Comparison of ENCODE assay signal across 1 cellular context in the genomic region with DNA sequence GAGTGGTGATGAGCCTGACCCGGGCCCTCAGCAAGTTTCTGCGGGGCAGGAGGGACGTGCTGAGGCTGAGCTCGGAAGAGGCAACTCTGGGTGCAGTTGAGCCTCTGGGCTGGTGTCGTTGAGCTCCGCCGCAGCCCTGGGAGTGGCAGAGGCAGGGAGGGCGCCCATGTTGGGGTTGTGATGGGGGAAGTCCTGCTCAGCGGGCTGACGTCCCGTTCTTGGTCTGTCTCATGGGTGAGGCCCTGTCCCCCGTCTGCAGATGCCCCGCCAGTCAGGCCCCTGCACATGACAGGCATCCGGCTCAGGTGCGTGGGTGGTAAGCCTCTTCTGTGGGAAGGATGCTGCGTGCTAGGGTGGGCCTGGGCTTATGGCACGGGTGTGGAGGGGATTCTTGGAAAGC.
TF ChIP-seq lines count a peak whose summit lies in the region.

No MANE protein-coding gene starts in this region.

TF ChIP-seq in GM12878, 131 proteins besides CTCF, POLR2A, EP300 and RAD21 (continued from another document):
- TF ChIP-seq SPI1 (IDR thresholded peaks at IDR 0.05; ENCODE audit: borderline replicate concordance, insufficient read depth, low read depth, low read length): 0 out of 2 replicates have a peak, but pooled peaks have one; percentile 12
- TF ChIP-seq, protein P1, sequence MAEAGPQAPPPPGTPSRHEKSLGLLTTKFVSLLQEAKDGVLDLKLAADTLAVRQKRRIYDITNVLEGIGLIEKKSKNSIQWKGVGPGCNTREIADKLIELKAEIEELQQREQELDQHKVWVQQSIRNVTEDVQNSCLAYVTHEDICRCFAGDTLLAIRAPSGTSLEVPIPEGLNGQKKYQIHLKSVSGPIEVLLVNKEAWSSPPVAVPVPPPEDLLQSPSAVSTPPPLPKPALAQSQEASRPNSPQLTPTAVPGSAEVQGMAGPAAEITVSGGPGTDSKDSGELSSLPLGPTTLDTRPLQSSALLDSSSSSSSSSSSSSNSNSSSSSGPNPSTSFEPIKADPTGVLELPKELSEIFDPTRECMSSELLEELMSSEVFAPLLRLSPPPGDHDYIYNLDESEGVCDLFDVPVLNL (IDR thresholded peaks at IDR 0.05; ENCODE audit: low read depth, low read length): no peak
- TF ChIP-seq YY1 (IDR thresholded peaks at IDR 0.05; ENCODE audit: low read depth, low read length): peak; percentile 55; the same call in 1 of the 2 replicates
- TF ChIP-seq GATAD2B (conservative IDR thresholded peaks at IDR 0.05; ENCODE audit: low read depth): peak; percentile 23; the same call in 1 of the 2 replicates
- peak; percentile 58; the same call in 1 of the 2 replicates for TF ChIP-seq TCF3 (IDR thresholded peaks at IDR 0.05; ENCODE audit: borderline replicate concordance, insufficient read depth, low read depth, low read length)
- peak; percentile 71 for TF ChIP-seq MAX (IDR thresholded peaks at IDR 0.05; ENCODE audit: low read depth, low read length)
- no peak for TF ChIP-seq JUND (IDR thresholded peaks at IDR 0.05; ENCODE audit: low read depth, low read length)
- TF ChIP-seq ZNF622 (IDR thresholded peaks at IDR 0.05): no peak
- TF ChIP-seq RUNX3 (IDR thresholded peaks at IDR 0.05; ENCODE audit: low read length): no peak
- no peak for TF ChIP-seq PML (IDR thresholded peaks at IDR 0.05; ENCODE audit: low read length)
- TF ChIP-seq REST (IDR thresholded peaks at IDR 0.05; ENCODE audit: low read depth, low read length): no peak
- no peak for TF ChIP-seq NFXL1 (IDR thresholded peaks at IDR 0.05; ENCODE audit: borderline replicate concordance)
- peak; percentile 70 for TF ChIP-seq ATF7 (IDR thresholded peaks at IDR 0.05; ENCODE audit: low read depth)
- TF ChIP-seq CBX3 (IDR thresholded peaks at IDR 0.05; ENCODE audit: borderline replicate concordance, low read depth): no peak
- no peak for TF ChIP-seq ASH2L (IDR thresholded peaks at IDR 0.05; ENCODE audit: borderline replicate concordance, low read depth)
- TF ChIP-seq ETV6 (conservative IDR thresholded peaks at IDR 0.05 in 1 of 2, IDR thresholded peaks at IDR 0.05 in 1 of 2; ENCODE audit: borderline replicate concordance in 1 of 2, low read depth in 1 of 2): peak in 1 of 2 experiments; percentile 86; a peak in 2 of 4 replicates
- TF ChIP-seq GABPA (IDR thresholded peaks at IDR 0.05; ENCODE audit: low read depth): no peak
- TF ChIP-seq MEF2B (IDR thresholded peaks at IDR 0.05; ENCODE audit: partially characterized antibody, poor library complexity, severe bottlenecking): no peak
- peak in 1 of 2 experiments; percentile 15; a peak in 2 of 4 replicates for TF ChIP-seq IKZF2 (IDR thresholded peaks at IDR 0.05)
- TF ChIP-seq JUNB (IDR thresholded peaks at IDR 0.05): peak; percentile 64; the same call in 1 of the 2 replicates
- peak in 1 of 2 experiments; percentile 99; a peak in 2 of 3 replicates for TF ChIP-seq EGR1 (IDR thresholded peaks at IDR 0.05; ENCODE audit: borderline replicate concordance in 1 of 2, low read depth in 2 of 2, low read length in 2 of 2)
- peak; percentile 48; the same call in 1 of the 2 replicates for TF ChIP-seq BACH1 (IDR thresholded peaks at IDR 0.05; ENCODE audit: borderline replicate concordance)
- TF ChIP-seq TCF12 (IDR thresholded peaks at IDR 0.05; ENCODE audit: low read depth, low read length): peak; percentile 81
- TF ChIP-seq, protein P2, sequence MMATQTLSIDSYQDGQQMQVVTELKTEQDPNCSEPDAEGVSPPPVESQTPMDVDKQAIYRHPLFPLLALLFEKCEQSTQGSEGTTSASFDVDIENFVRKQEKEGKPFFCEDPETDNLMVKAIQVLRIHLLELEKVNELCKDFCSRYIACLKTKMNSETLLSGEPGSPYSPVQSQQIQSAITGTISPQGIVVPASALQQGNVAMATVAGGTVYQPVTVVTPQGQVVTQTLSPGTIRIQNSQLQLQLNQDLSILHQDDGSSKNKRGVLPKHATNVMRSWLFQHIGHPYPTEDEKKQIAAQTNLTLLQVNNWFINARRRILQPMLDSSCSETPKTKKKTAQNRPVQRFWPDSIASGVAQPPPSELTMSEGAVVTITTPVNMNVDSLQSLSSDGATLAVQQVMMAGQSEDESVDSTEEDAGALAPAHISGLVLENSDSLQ (IDR thresholded peaks at IDR 0.05): peak; percentile 89
- no peak for TF ChIP-seq YBX1 (IDR thresholded peaks at IDR 0.05)
- TF ChIP-seq STAT3 (IDR thresholded peaks at IDR 0.05; ENCODE audit: low read depth, low read length): no peak
- no peak for TF ChIP-seq NKRF (conservative IDR thresholded peaks at IDR 0.05)
- TF ChIP-seq POLR2AphosphoS2 (IDR thresholded peaks at IDR 0.05; ENCODE audit: low read depth, low read length): no peak
- TF ChIP-seq CREM (IDR thresholded peaks at IDR 0.05; ENCODE audit: low read depth): peak; percentile 87
- TF ChIP-seq, protein P3, sequence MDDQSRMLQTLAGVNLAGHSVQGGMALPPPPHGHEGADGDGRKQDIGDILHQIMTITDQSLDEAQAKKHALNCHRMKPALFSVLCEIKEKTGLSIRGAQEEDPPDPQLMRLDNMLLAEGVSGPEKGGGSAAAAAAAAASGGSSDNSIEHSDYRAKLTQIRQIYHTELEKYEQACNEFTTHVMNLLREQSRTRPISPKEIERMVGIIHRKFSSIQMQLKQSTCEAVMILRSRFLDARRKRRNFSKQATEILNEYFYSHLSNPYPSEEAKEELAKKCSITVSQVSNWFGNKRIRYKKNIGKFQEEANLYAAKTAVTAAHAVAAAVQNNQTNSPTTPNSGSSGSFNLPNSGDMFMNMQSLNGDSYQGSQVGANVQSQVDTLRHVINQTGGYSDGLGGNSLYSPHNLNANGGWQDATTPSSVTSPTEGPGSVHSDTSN (IDR thresholded peaks at IDR 0.05; ENCODE audit: insufficient replicate concordance, low read depth, low read length): peak; percentile 68
- TF ChIP-seq BRCA1 (IDR thresholded peaks at IDR 0.05; ENCODE audit: low read depth, low read length): no peak
- TF ChIP-seq HDGF (IDR thresholded peaks at IDR 0.05): no peak; the same call in 1 of the 2 replicates
- 0 out of 2 replicates have a peak, but pooled peaks have one; percentile 4 for TF ChIP-seq SMAD5 (IDR thresholded peaks at IDR 0.05; ENCODE audit: low read depth)
- no peak for TF ChIP-seq TARDBP (IDR thresholded peaks at IDR 0.05; ENCODE audit: borderline replicate concordance)
